In genomic region chr1:210663730-210664573, GRCh38 we compare ENCODE assay signal across 17 cellular contexts.
DNase-seq lines count a peak whose midpoint lies in the region; ATAC-seq, FAIRE-seq and TF ChIP-seq lines count a peak whose summit lies in the region.
"Had no signal": no experiment of that assay in that cellular context is flagged by ENCODE, and none has a peak within 500 bp of the region (broad histone marks: within the 10 kb centered on the region; RNA-seq: fewer than 3 reads in every experiment).

No MANE protein-coding gene starts in this region.

- peaks cover 3% of the 10 kb centered on the region for H3K36me3 Mint-ChIP-seq in astrocyte (ENCODE audit: low read depth, unreplicated experiment)

- no peak for ATAC-seq in GM18498 (IDR thresholded peaks at IDR 0.05; ENCODE audit: unreplicated experiment)
- no peak for ATAC-seq in HG03469 (IDR thresholded peaks at IDR 0.05; ENCODE audit: unreplicated experiment)

- no peaks in the 10 kb centered on the region for H3K79me2 ChIP-seq in Loucy (ENCODE audit: insufficient read depth, low read length)
- H3K79me2 ChIP-seq in astrocyte (ENCODE audit: insufficient read depth, low read length) = no peaks in the 10 kb centered on the region

- 0 out of 2 replicates have a peak overlapping the region, but pooled peaks have one; percentile 2 for H2AFZ ChIP-seq in Loucy (ENCODE audit: low read length)
- H2AFZ ChIP-seq in astrocyte (ENCODE audit: low read depth, low read length) = no peak overlapping the region

- H3K4me3 Mint-ChIP-seq in astrocyte (ENCODE audit: unreplicated experiment) = no peak overlapping the region
- H3K4me3 Mint-ChIP-seq: activated T-cell treated with anti-CD3 and anti-CD28 coated beads, Interleukin-2, amount 50 U/mL, for 24 hours; memory B cell; T-helper 1 cell treated with Interleukin-12 subunit alpha and Interleukin-12 subunit beta and Interleukin-4 antibody, amounts not matched to agents 30 μg/mL and 1 μg/mL, for 36 hours had no signal

- H3K4me1 Mint-ChIP-seq in astrocyte (ENCODE audit: low read depth, unreplicated experiment) = no peaks in the 10 kb centered on the region

- no peaks in the 10 kb centered on the region for H3F3A ChIP-seq in Loucy (ENCODE audit: low read depth)

- H3K9me3 ChIP-seq in Loucy (ENCODE audit: insufficient read depth, low read depth, low read length) = no peaks in the 10 kb centered on the region
- no peaks in the 10 kb centered on the region for H3K9me3 ChIP-seq in astrocyte (ENCODE audit: insufficient read depth, low read depth, low read length)
- H3K9me3 ChIP-seq: right lobe of liver, thyroid gland had no signal

- no peak overlapping the region for H3K27ac Mint-ChIP-seq in astrocyte (ENCODE audit: unreplicated experiment)
- H3K27ac Mint-ChIP-seq: activated T-cell treated with anti-CD3 and anti-CD28 coated beads, Interleukin-2, amount 50 U/mL, for 24 hours; memory B cell; T-helper 1 cell treated with Interleukin-12 subunit alpha and Interleukin-12 subunit beta and Interleukin-4 antibody, amounts not matched to agents 30 μg/mL and 1 μg/mL, for 36 hours had no signal

- TF ChIP-seq POLR2A in lower leg skin (IDR thresholded peaks at IDR 0.05) = no peak

- H3K27me3 ChIP-seq in Loucy (ENCODE audit: insufficient read depth, low read length, poor library complexity, severe bottlenecking) (no peaks in the 10 kb centered on the region), astrocyte (ENCODE audit: insufficient read depth, low read length) (no peaks in the 10 kb centered on the region)
- H3K27me3 ChIP-seq: right lobe of liver, thyroid gland had no signal

- H3K9me2 ChIP-seq in Loucy (replicated peaks; ENCODE audit: low read depth, low read length) = no peaks in the 10 kb centered on the region

- H3K4me3 ChIP-seq in Loucy (ENCODE audit: low read length, poor library complexity, severe bottlenecking) (no peak overlapping the region), astrocyte (ENCODE audit: insufficient read depth, low read depth, low read length) (no peak overlapping the region), lower leg skin (ENCODE audit: low read depth, poor library complexity, severe bottlenecking) (no peak overlapping the region)
- H3K4me3 ChIP-seq: right lobe of liver, thyroid gland had no signal

- peaks cover 8% of the 10 kb centered on the region for H3K4me1 ChIP-seq in Loucy (ENCODE audit: insufficient read depth, low read length, poor library complexity, severe bottlenecking)
- no peaks in the 10 kb centered on the region for H3K4me1 ChIP-seq in astrocyte (ENCODE audit: insufficient read depth, low read length)
- H3K4me1 ChIP-seq: right lobe of liver, thyroid gland had no signal

- no peak for TF ChIP-seq CTCF in D721Med (IDR thresholded peaks at IDR 0.05; ENCODE audit: insufficient read depth, missing control alignments)
- TF ChIP-seq CTCF in Loucy (conservative IDR thresholded peaks at IDR 0.05; ENCODE audit: low read length) = no peak
- no peak for TF ChIP-seq CTCF in astrocyte (IDR thresholded peaks at IDR 0.05; ENCODE audit: insufficient read depth, low read depth, low read length)
- TF ChIP-seq CTCF in lower leg skin (IDR thresholded peaks at IDR 0.05) = no peak

- 58 to 69% methylated on average over 7 of the region's 7 CpGs for WGBS in lower leg skin, 2 donors

- no peaks in the 10 kb centered on the region for H4K20me1 ChIP-seq in Loucy (ENCODE audit: insufficient read depth, low read length, poor library complexity, severe bottlenecking)
- no peaks in the 10 kb centered on the region for H4K20me1 ChIP-seq in astrocyte (ENCODE audit: insufficient read depth, low read length)

- peak; percentile 48 for FAIRE-seq in D721Med (lab: Jason Lieb, UNC)
- FAIRE-seq in astrocyte (lab: Jason Lieb, UNC) = no peak
- FAIRE-seq: GM12892, RCC 7860 had no signal

- no peak overlapping the region for H3K9ac ChIP-seq in Loucy (ENCODE audit: low read depth, low read length, poor library complexity, severe bottlenecking)
- H3K9ac ChIP-seq in astrocyte (ENCODE audit: low read length) = no peak overlapping the region

- H3K36me3 ChIP-seq in Loucy (ENCODE audit: insufficient read depth, low read length) (no peaks in the 10 kb centered on the region), astrocyte (ENCODE audit: insufficient read depth, low read length) (no peaks in the 10 kb centered on the region)
- H3K36me3 ChIP-seq: right lobe of liver, thyroid gland had no signal

- no peak for DNase-seq in D721Med (ENCODE audit: insufficient read length, low spot score)
- peak; percentile 9 for DNase-seq in NCI-H226
- DNase-seq in astrocyte (ENCODE audit: low read depth) = peak; percentile 44
- DNase-seq in lower leg skin (ENCODE audit: low spot score in 2 of 2) = no peak
- no peak for DNase-seq in MV-4-11 (lab: John Stamatoyannopoulos, UW)
- DNase-seq: activated CD4-positive, alpha-beta T cell treated with anti-CD3 and anti-CD28 coated beads for 48 hours; activated T-cell treated with anti-CD3 and anti-CD28 coated beads, Interleukin-2, amount 50 U/mL, for 24 hours; right lobe of liver; stimulated activated CD4-positive, alpha-beta T cell treated with anti-CD3 and anti-CD28 coated beads, Interleukin-2, amount 100 ng/mL, for 48 hours; thyroid gland had no signal

- H3K9me3 Mint-ChIP-seq in astrocyte (ENCODE audit: unreplicated experiment) = peaks cover 8% of the 10 kb centered on the region
- H3K9me3 Mint-ChIP-seq: activated T-cell treated with anti-CD3 and anti-CD28 coated beads, Interleukin-2, amount 50 U/mL, for 24 hours; memory B cell; T-helper 1 cell treated with Interleukin-12 subunit alpha and Interleukin-12 subunit beta and Interleukin-4 antibody, amounts not matched to agents 30 μg/mL and 1 μg/mL, for 36 hours had no signal

- no peak overlapping the region for H3K27ac ChIP-seq in astrocyte (ENCODE audit: low read depth, low read length)
- H3K27ac ChIP-seq: right lobe of liver, thyroid gland had no signal

- H3K4me2 ChIP-seq in Loucy (ENCODE audit: low read depth, low read length, poor library complexity, severe bottlenecking) (no peak overlapping the region), astrocyte (ENCODE audit: low read length) (no peak overlapping the region)

- H3K27me3 Mint-ChIP-seq in astrocyte (ENCODE audit: low read depth, unreplicated experiment) = peaks cover 13% of the 10 kb centered on the region
- H3K27me3 Mint-ChIP-seq: activated T-cell treated with anti-CD3 and anti-CD28 coated beads, Interleukin-2, amount 50 U/mL, for 24 hours; memory B cell had no signal

- intact Hi-C loops in lower leg skin (cut with DNase I; ENCODE audit: low total_unique reads) = no loop called here

Comparison
In these comparisons a context has a peak if more than half of its experiments do, and no peak if none do; other contexts are left out.
1. DNase-seq: peak in NCI-H226 (single experiment) and astrocyte (single experiment); none in D721Med (single experiment), lower leg skin (0 of 2) and MV-4-11 (single experiment).